In the genomic region with DNA sequence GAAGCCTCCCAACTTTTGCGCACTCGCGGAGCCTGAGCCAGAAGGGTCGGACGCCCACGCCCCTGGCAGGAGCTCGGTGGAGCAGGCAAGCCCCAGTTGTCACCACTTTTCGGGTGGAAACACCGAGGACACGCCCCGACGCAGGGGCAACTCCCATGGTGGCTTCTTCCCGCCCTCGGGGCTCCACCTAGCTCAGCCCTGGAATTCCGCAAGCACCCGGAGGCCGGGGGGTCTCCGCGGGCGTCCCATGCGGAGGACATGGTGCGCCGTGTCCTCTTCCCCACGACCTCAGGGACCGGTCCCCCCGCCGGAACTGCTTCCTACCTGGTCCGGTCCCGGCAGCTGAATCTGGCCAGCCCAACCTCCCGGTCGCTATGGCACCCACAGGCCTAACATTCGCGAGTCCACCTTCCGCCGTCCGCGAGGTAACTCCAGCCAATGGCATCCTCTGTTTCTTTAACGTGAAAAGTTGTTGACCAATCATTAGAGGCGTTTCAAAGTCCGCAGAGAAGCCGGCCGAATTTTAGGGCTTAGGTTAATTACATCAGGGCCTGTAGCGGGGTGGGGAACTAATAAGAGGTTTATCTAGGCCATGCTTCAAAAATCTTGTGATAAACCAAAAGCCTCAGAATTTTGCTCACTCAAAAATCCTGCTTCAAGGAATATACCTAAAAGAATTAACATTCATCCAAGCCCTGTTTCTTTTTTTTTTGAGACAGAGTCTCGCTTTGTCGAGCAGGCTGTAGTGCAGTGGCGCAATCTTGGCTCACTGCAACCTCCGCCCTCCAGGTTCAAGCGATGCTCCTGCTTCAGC, we compare ENCODE assay signal across 8 cellular contexts. TPM values are rescaled to one million over a fixed set of nuclear protein-coding genes. Genes with fewer than 3 reads are reported as not detected.
DNase-seq lines count a peak whose midpoint lies in the region; ATAC-seq lines count a peak whose summit lies in the region.

A gene with protein sequence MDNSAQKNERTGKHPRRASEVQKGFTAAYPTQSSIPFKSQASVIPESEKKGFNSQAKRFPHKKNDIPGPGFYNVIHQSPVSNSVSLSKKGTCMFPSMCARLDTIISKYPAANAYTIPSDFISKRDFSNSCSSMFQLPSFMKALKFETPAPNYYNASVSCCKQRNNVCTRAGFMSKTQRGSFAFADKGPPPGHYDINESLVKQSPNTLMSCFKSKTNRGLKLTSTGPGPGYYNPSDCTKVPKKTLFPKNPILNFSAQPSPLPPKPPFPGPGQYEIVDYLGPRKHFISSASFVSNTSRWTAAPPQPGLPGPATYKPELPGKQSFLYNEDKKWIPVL (minus strand): TSS at position 433 of the 814 bp plus-strand sequence. CDS start 12,394 bp downstream, outside the sequence.

- intact Hi-C loops in left colon (cut with DNase I, micrococcal nuclease): no loop called here

- H3K36me3 ChIP-seq in CD4-positive, CD25-positive, alpha-beta regulatory T cell (ENCODE audit: control insufficient read depth, insufficient read depth, low read length): peaks cover 2% of the 10 kb centered on the region

- peak within 1 kb of the TSS; percentile 67 for H3K27ac ChIP-seq in CD4-positive, CD25-positive, alpha-beta regulatory T cell (ENCODE audit: insufficient read depth, low read length, poor library complexity, severe bottlenecking)

- H3K9me3 Mint-ChIP-seq in CD4-positive, CD25-positive, alpha-beta regulatory T cell: no peaks in the 10 kb centered on the region

- H3K9me3 ChIP-seq in CD4-positive, CD25-positive, alpha-beta regulatory T cell (ENCODE audit: control insufficient read depth in 2 of 2, low read length in 2 of 2): no peaks in the 10 kb centered on the region

- peak within 1 kb of the TSS; percentile 94 to 100 (median 97) for H3K4me3 Mint-ChIP-seq in CD4-positive, CD25-positive, alpha-beta regulatory T cell

- DNase-seq in CD4-positive, CD25-positive, alpha-beta regulatory T cell: peak; percentile 64 to 85 (median 79)
- DNase-seq in NCI-H524 (lab: John Stamatoyannopoulos, UW) (peak; percentile 74 to 87), dermis blood vessel endothelial cell (peak; percentile 86), left colon (peak; percentile 87 to 92)
- DNase-seq in activated CD4-positive, alpha-beta T cell treated with anti-CD3 and anti-CD28 coated beads, Interleukin-2, amount 50 U/mL, for 1 hour: peak; percentile 60
- DNase-seq in stimulated activated CD4-positive, alpha-beta T cell treated with anti-CD3 and anti-CD28 coated beads, Interleukin-1b, Interleukin-23, amount 100 ng/mL, for 4 hours (ENCODE audit: low read depth in 2 of 2): peak; percentile 60 to 66

- peaks cover 41% of the 10 kb centered on the region for H3K4me1 ChIP-seq in CD4-positive, CD25-positive, alpha-beta regulatory T cell (ENCODE audit: control insufficient read depth, insufficient read depth, low read length, poor library complexity, severe bottlenecking)

- H3K27ac Mint-ChIP-seq in CD4-positive, CD25-positive, alpha-beta regulatory T cell: peak within 1 kb of the TSS; percentile 69 to 96 (median 94)

- H3K27me3 ChIP-seq in CD4-positive, CD25-positive, alpha-beta regulatory T cell (ENCODE audit: control insufficient read depth, insufficient read depth, low read length): no peaks in the 10 kb centered on the region

- peaks cover 12 to 66% (median 43%) of the 10 kb centered on the region in 4 donors for H3K4me1 Mint-ChIP-seq in CD4-positive, CD25-positive, alpha-beta regulatory T cell

- H3K4me3 ChIP-seq in CD4-positive, CD25-positive, alpha-beta regulatory T cell (ENCODE audit: low read depth, low read length): peak within 1 kb of the TSS; percentile 53

- ATAC-seq in CD4-positive, CD25-positive, alpha-beta regulatory T cell (ENCODE audit: low read depth in 2 of 2): peak; percentile 6 to 7
- ATAC-seq in HG02852 (IDR thresholded peaks at IDR 0.05; ENCODE audit: unreplicated experiment): peak; percentile 31
- ATAC-seq in left colon: peak; percentile 59
- ATAC-seq in GM18520 (IDR thresholded peaks at IDR 0.05; ENCODE audit: unreplicated experiment): no peak

- no peaks in the 10 kb centered on the region for H3K27me3 Mint-ChIP-seq in CD4-positive, CD25-positive, alpha-beta regulatory T cell

- no peaks in the 10 kb centered on the region for H3K36me3 Mint-ChIP-seq in CD4-positive, CD25-positive, alpha-beta regulatory T cell

RNA-seq across cellular contexts. Expression of the gene that starts here (rescaled TPM):
- 3.4 TPM for total RNA-seq in CD4-positive, CD25-positive, alpha-beta regulatory T cell
- 1 to 10 TPM; 1.1 to 5.3 (median 2.7) TPM for polyA plus RNA-seq in CD4-positive, CD25-positive, alpha-beta regulatory T cell
- total RNA-seq in dermis blood vessel endothelial cell (1.9 and 2.1 TPM in 2 replicates), left colon (10 to 100 TPM; 17.6 to 24.7 TPM)
